1 cellular context compared by ENCODE assay signal in the genomic region with DNA sequence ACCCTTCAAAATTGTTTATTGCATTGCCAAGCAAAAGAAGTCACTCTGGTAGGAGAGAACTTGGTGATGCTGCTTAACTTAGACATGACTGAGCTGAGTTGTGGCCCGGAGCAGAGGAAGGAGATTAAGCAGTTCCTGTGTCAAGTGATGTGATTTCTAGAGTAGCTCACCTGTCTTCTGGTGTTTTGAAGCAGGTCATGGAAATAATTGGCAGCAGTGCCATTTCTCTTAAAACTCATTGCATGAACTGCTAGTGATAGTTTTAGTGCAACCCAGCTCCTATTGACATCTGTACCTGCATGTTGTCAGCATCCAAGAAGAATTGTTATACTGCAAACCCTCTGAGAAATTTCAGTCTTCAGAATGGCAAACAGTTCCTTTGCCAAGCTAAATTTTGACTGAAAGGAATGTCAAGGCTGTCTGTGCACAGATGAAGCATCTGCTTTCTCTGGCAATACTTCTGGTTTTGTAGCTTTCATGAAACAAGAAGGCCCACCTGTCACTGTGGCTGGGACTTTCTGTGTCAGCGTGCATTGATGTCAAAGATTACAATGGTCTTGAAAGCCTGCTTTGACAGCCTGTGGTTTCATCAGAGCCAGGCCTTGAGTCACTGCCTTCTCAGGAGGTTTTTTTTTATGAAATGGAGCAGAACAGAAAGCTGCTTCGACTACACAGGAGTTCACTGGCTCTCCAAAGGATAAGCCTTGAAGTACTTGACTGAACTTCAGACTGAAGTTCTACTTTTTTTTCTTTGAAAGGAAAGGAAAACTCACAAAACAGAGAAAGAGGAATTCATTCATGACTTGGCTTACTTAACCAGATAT.
A peak's percentile ranks its signal among the peaks of the same experiment; 100 is the strongest.
TF ChIP-seq lines count a peak whose summit lies in the region.

No MANE protein-coding gene starts in this region.

TF ChIP-seq in GM12878, 131 proteins besides CTCF, POLR2A, EP300 and RAD21 (continued from another document):
- TF ChIP-seq ZSCAN29 (IDR thresholded peaks at IDR 0.05) (no peak), SUZ12 (IDR thresholded peaks at IDR 0.05; ENCODE audit: unreplicated experiment) (no peak)
- TF ChIP-seq, protein P1, sequence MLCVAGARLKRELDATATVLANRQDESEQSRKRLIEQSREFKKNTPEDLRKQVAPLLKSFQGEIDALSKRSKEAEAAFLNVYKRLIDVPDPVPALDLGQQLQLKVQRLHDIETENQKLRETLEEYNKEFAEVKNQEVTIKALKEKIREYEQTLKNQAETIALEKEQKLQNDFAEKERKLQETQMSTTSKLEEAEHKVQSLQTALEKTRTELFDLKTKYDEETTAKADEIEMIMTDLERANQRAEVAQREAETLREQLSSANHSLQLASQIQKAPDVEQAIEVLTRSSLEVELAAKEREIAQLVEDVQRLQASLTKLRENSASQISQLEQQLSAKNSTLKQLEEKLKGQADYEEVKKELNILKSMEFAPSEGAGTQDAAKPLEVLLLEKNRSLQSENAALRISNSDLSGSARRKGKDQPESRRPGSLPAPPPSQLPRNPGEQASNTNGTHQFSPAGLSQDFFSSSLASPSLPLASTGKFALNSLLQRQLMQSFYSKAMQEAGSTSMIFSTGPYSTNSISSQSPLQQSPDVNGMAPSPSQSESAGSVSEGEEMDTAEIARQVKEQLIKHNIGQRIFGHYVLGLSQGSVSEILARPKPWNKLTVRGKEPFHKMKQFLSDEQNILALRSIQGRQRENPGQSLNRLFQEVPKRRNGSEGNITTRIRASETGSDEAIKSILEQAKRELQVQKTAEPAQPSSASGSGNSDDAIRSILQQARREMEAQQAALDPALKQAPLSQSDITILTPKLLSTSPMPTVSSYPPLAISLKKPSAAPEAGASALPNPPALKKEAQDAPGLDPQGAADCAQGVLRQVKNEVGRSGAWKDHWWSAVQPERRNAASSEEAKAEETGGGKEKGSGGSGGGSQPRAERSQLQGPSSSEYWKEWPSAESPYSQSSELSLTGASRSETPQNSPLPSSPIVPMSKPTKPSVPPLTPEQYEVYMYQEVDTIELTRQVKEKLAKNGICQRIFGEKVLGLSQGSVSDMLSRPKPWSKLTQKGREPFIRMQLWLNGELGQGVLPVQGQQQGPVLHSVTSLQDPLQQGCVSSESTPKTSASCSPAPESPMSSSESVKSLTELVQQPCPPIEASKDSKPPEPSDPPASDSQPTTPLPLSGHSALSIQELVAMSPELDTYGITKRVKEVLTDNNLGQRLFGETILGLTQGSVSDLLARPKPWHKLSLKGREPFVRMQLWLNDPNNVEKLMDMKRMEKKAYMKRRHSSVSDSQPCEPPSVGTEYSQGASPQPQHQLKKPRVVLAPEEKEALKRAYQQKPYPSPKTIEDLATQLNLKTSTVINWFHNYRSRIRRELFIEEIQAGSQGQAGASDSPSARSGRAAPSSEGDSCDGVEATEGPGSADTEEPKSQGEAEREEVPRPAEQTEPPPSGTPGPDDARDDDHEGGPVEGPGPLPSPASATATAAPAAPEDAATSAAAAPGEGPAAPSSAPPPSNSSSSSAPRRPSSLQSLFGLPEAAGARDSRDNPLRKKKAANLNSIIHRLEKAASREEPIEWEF (IDR thresholded peaks at IDR 0.05; ENCODE audit: insufficient replicate concordance, low read depth, low read length), result peak; percentile 85
